ENCODE assay signal across 17 cellular contexts in the genomic region with DNA sequence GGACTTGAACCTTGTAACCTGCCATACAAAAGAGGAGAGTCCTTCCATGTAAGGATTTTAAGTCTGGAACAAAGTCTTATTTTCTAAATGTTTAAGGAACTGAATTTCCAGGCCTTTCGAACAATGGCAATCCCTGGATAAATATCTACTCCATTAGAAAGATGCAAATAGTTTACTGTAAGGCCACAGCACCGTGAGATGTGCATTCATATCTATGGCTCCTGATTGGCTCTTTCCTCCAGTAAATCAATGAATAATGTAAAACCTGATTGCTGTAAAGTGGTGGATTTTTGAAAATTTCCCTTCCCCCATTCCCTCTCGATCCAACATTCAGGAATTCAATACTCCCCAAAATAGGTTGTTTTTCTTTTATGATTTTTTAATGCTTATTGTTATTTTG.
DNase-seq lines count a peak whose midpoint lies in the region; ATAC-seq, FAIRE-seq and TF ChIP-seq lines count a peak whose summit lies in the region.
"Had no signal": no experiment of that assay in that cellular context is flagged by ENCODE, and none has a peak within 500 bp of the region (broad histone marks: within the 10 kb centered on the region; RNA-seq: fewer than 3 reads in every experiment).

No MANE protein-coding gene starts in this region.

- H3K4me1 ChIP-seq in HUES64 (ENCODE audit: insufficient read depth, low read length): peaks cover 58% of the 10 kb centered on the region
- peaks cover 4% of the 10 kb centered on the region; the same call in 1 of the 2 replicates for H3K4me1 ChIP-seq in SJCRH30

- no peaks in the 10 kb centered on the region for H3K36me3 ChIP-seq in HUES64 (ENCODE audit: insufficient read depth, low read length)
- peaks cover 8% of the 10 kb centered on the region for H3K36me3 ChIP-seq in SJCRH30
- H3K36me3 ChIP-seq: ascending aorta had no signal

- FAIRE-seq in urothelium cell line (lab: Jason Lieb, UNC): no peak

- no peaks in the 10 kb centered on the region for H3K9me3 ChIP-seq in HUES64 (ENCODE audit: insufficient read depth, low read depth, low read length)
- no peaks in the 10 kb centered on the region for H3K9me3 ChIP-seq in SJCRH30 (replicated peaks)
- H3K9me3 ChIP-seq: ascending aorta had no signal

- 0% methylated on average over 2 of the region's 3 CpGs for WGBS in HUES64

- H3K4me3 ChIP-seq in HUES64 (ENCODE audit: low read length) (peak overlapping the region; percentile 44), SJCRH30 (peak overlapping the region; percentile 72)
- H3K4me3 ChIP-seq: ascending aorta had no signal

- no peaks in the 10 kb centered on the region for H3K36me3 Mint-ChIP-seq in glutamatergic neuron (ENCODE audit: unreplicated experiment)

- H3K9ac ChIP-seq in HUES64 (ENCODE audit: low read depth, low read length): no peak overlapping the region

- ATAC-seq in GM21576 (IDR thresholded peaks at IDR 0.05; ENCODE audit: unreplicated experiment): no peak
- ATAC-seq: left cardiac atrium had no signal

- peaks cover 37% of the 10 kb centered on the region for H3K9me3 Mint-ChIP-seq in glutamatergic neuron (ENCODE audit: unreplicated experiment)
- H3K9me3 Mint-ChIP-seq: activated CD4-positive, alpha-beta memory T cell treated with anti-CD3 and anti-CD28 coated beads for 36 hours; activated naive CD4-positive, alpha-beta T cell treated with anti-CD3 and anti-CD28 coated beads for 36 hours had no signal

- TF ChIP-seq CTCF in glutamatergic neuron (IDR thresholded peaks at IDR 0.05; ENCODE audit: partially characterized antibody, unreplicated experiment): no peak

- peak overlapping the region; percentile 93 for H3K4me3 Mint-ChIP-seq in glutamatergic neuron (ENCODE audit: unreplicated experiment)
- H3K4me3 Mint-ChIP-seq: activated CD4-positive, alpha-beta memory T cell treated with anti-CD3 and anti-CD28 coated beads for 36 hours; activated naive CD4-positive, alpha-beta T cell treated with anti-CD3 and anti-CD28 coated beads for 36 hours had no signal

- peaks cover 19% of the 10 kb centered on the region for H3K27me3 Mint-ChIP-seq in glutamatergic neuron (ENCODE audit: unreplicated experiment)

- H3K4me1 Mint-ChIP-seq in glutamatergic neuron (ENCODE audit: low read depth, unreplicated experiment): peaks cover 49% of the 10 kb centered on the region

- DNase-seq in SJCRH30 (no peak), glutamatergic neuron (no peak), substantia nigra (lab: John Stamatoyannopoulos, UW) (no peak), urothelium cell line (ENCODE audit: low spot score) (no peak)
- DNase-seq in activated CD4-positive, CD25-positive, alpha-beta regulatory T cell treated with anti-CD3 and anti-CD28 coated beads, Interleukin-2, amount 50 U/mL, for 72 hours: no peak
- DNase-seq: activated CD4-positive, alpha-beta memory T cell treated with anti-CD3 and anti-CD28 coated beads for 36 hours; activated naive CD4-positive, alpha-beta T cell treated with anti-CD3 and anti-CD28 coated beads for 36 hours; AML-193; foreskin fibroblast; left cardiac atrium; stimulated activated CD4-positive, alpha-beta T cell treated with anti-CD3 and anti-CD28 coated beads, Interleukin-15, amount 100 ng/mL, for 24 hours; T-helper 2 cell had no signal

- H3K27ac Mint-ChIP-seq in glutamatergic neuron (ENCODE audit: unreplicated experiment): peak overlapping the region; percentile 70
- H3K27ac Mint-ChIP-seq: activated CD4-positive, alpha-beta memory T cell treated with anti-CD3 and anti-CD28 coated beads for 36 hours; activated naive CD4-positive, alpha-beta T cell treated with anti-CD3 and anti-CD28 coated beads for 36 hours had no signal

- H3K27me3 ChIP-seq in HUES64 (ENCODE audit: insufficient read depth, low read length) (peaks cover 99% of the 10 kb centered on the region), SJCRH30 (no peaks in the 10 kb centered on the region)

- peak overlapping the region; percentile 81; the same call in 1 of the 2 replicates for H3K27ac ChIP-seq in HUES64 (ENCODE audit: low read depth, low read length)
- peak overlapping the region; percentile 97; the same call in 1 of the 2 replicates for H3K27ac ChIP-seq in SJCRH30
- H3K27ac ChIP-seq in substantia nigra (ENCODE audit: low read depth, low read length, poor library complexity, severe bottlenecking): peak overlapping the region; percentile 97
- H3K27ac ChIP-seq: ascending aorta, epithelial cell of prostate, VCaP had no signal
